1 cellular context compared by ENCODE assay signal in the genomic region with DNA sequence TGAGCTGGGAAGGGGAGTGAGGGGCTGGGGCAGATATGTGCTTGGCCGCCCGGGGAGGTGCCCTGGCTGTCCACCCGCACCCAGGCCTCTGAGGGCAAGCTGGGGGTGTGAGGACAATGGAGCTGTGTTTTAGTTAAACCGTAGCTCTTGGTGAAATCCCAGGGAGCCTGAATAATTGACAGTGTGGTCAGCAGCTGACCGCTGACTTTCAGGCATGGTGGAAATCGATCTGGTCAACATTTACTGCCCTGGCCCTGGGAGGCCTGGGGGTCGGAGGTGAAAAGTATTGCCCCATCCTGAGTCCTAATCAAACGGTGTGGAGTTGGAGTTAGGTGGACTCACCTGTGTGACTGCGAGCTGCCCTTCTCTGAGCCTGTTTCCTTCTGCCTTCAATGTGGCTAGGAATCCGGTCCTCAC.
TF ChIP-seq lines count a peak whose summit lies in the region.

No MANE protein-coding gene starts in this region.

TF ChIP-seq in HepG2, 621 proteins besides CTCF, POLR2A, EP300 and RAD21 (continued from another document and continues in another):
- TF ChIP-seq AGO1 (IDR thresholded peaks at IDR 0.05; ENCODE audit: low read depth, low read length, poor library complexity, severe bottlenecking): no peak
- TF ChIP-seq KDM2A (CRISPR knock-in tag; IDR thresholded peaks at IDR 0.05; ENCODE audit: borderline replicate concordance, low read depth): peak; percentile 62
- TF ChIP-seq TBX2 (CRISPR knock-in tag; IDR thresholded peaks at IDR 0.05; ENCODE audit: borderline replicate concordance): peak; percentile 97
- TF ChIP-seq, protein P1, sequence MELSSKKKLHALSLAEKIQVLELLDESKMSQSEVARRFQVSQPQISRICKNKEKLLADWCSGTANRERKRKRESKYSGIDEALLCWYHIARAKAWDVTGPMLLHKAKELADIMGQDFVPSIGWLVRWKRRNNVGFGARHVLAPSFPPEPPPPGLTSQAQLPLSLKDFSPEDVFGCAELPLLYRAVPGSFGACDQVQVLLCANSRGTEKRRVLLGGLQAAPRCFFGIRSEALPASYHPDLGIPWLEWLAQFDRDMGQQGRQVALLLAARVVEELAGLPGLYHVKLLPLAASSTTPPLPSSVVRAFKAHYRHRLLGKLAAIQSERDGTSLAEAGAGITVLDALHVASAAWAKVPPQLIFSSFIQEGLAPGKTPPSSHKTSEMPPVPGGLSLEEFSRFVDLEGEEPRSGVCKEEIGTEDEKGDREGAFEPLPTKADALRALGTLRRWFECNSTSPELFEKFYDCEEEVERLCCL (CRISPR knock-in tag; IDR thresholded peaks at IDR 0.05; ENCODE audit: borderline replicate concordance): no peak
- TF ChIP-seq NPAS2 (CRISPR knock-in tag; IDR thresholded peaks at IDR 0.05; ENCODE audit: borderline replicate concordance): no peak
- TF ChIP-seq ELF4 (CRISPR knock-in tag; IDR thresholded peaks at IDR 0.05; ENCODE audit: borderline replicate concordance): no peak
- TF ChIP-seq, protein P2, sequence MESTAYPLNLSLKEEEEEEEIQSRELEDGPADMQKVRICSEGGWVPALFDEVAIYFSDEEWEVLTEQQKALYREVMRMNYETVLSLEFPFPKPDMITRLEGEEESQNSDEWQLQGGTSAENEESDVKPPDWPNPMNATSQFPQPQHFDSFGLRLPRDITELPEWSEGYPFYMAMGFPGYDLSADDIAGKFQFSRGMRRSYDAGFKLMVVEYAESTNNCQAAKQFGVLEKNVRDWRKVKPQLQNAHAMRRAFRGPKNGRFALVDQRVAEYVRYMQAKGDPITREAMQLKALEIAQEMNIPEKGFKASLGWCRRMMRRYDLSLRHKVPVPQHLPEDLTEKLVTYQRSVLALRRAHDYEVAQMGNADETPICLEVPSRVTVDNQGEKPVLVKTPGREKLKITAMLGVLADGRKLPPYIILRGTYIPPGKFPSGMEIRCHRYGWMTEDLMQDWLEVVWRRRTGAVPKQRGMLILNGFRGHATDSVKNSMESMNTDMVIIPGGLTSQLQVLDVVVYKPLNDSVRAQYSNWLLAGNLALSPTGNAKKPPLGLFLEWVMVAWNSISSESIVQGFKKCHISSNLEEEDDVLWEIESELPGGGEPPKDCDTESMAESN (CRISPR knock-in tag; conservative IDR thresholded peaks at IDR 0.05): 0 out of 2 replicates have a peak, but pooled peaks have one; percentile 52
- TF ChIP-seq GTF3A (CRISPR knock-in tag; conservative IDR thresholded peaks at IDR 0.05): no peak
- TF ChIP-seq ZNF335 (CRISPR knock-in tag; IDR thresholded peaks at IDR 0.05): no peak
- peak; percentile 64 for TF ChIP-seq SKI (IDR thresholded peaks at IDR 0.05; ENCODE audit: partially characterized antibody)
- TF ChIP-seq CEBPB (IDR thresholded peaks at IDR 0.05; ENCODE audit: borderline replicate concordance, low read depth, low read length): peak; percentile 91
- TF ChIP-seq, protein P3, sequence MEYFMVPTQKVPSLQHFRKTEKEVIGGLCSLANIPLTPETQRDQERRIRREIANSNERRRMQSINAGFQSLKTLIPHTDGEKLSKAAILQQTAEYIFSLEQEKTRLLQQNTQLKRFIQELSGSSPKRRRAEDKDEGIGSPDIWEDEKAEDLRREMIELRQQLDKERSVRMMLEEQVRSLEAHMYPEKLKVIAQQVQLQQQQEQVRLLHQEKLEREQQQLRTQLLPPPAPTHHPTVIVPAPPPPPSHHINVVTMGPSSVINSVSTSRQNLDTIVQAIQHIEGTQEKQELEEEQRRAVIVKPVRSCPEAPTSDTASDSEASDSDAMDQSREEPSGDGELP (IDR thresholded peaks at IDR 0.05; ENCODE audit: borderline replicate concordance, low read depth): peak; percentile 94
- TF ChIP-seq, protein P4, sequence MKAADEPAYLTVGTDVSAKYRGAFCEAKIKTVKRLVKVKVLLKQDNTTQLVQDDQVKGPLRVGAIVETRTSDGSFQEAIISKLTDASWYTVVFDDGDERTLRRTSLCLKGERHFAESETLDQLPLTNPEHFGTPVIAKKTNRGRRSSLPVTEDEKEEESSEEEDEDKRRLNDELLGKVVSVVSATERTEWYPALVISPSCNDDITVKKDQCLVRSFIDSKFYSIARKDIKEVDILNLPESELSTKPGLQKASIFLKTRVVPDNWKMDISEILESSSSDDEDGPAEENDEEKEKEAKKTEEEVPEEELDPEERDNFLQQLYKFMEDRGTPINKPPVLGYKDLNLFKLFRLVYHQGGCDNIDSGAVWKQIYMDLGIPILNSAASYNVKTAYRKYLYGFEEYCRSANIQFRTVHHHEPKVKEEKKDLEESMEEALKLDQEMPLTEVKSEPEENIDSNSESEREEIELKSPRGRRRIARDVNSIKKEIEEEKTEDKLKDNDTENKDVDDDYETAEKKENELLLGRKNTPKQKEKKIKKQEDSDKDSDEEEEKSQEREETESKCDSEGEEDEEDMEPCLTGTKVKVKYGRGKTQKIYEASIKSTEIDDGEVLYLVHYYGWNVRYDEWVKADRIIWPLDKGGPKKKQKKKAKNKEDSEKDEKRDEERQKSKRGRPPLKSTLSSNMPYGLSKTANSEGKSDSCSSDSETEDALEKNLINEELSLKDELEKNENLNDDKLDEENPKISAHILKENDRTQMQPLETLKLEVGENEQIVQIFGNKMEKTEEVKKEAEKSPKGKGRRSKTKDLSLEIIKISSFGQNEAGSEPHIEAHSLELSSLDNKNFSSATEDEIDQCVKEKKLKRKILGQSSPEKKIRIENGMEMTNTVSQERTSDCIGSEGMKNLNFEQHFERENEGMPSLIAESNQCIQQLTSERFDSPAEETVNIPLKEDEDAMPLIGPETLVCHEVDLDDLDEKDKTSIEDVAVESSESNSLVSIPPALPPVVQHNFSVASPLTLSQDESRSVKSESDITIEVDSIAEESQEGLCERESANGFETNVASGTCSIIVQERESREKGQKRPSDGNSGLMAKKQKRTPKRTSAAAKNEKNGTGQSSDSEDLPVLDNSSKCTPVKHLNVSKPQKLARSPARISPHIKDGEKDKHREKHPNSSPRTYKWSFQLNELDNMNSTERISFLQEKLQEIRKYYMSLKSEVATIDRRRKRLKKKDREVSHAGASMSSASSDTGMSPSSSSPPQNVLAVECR (CRISPR knock-in tag; IDR thresholded peaks at IDR 0.05; ENCODE audit: borderline replicate concordance): peak; percentile 79; the same call in 1 of the 2 replicates
- TF ChIP-seq HOXA3 (CRISPR knock-in tag; IDR thresholded peaks at IDR 0.05): peak; percentile 92
- no peak for TF ChIP-seq JARID2 (CRISPR knock-in tag; IDR thresholded peaks at IDR 0.05; ENCODE audit: insufficient replicate concordance)
- TF ChIP-seq MTA3 (CRISPR knock-in tag; IDR thresholded peaks at IDR 0.05): no peak
- TF ChIP-seq ZNF713 (CRISPR knock-in tag; IDR thresholded peaks at IDR 0.05): no peak
- TF ChIP-seq, protein P5, sequence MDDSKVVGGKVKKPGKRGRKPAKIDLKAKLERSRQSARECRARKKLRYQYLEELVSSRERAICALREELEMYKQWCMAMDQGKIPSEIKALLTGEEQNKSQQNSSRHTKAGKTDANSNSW (CRISPR knock-in tag; IDR thresholded peaks at IDR 0.05; ENCODE audit: borderline replicate concordance): no peak
- no peak for TF ChIP-seq ZNF24 (IDR thresholded peaks at IDR 0.05)
- no peak for TF ChIP-seq ZFP36L1 (CRISPR knock-in tag; IDR thresholded peaks at IDR 0.05)
- TF ChIP-seq ZNF205 (CRISPR knock-in tag; IDR thresholded peaks at IDR 0.05): peak; percentile 70; the same call in 1 of the 2 replicates
- TF ChIP-seq HOXA5 (CRISPR knock-in tag; IDR thresholded peaks at IDR 0.05): peak; percentile 57; the same call in 1 of the 2 replicates
- TF ChIP-seq BCL6 (CRISPR knock-in tag; IDR thresholded peaks at IDR 0.05): peak; percentile 95
- no peak for TF ChIP-seq CHD2 (IDR thresholded peaks at IDR 0.05; ENCODE audit: low read depth, low read length)
- TF ChIP-seq ZMYM4 (CRISPR knock-in tag; IDR thresholded peaks at IDR 0.05): peak; percentile 87
- TF ChIP-seq, protein P6, sequence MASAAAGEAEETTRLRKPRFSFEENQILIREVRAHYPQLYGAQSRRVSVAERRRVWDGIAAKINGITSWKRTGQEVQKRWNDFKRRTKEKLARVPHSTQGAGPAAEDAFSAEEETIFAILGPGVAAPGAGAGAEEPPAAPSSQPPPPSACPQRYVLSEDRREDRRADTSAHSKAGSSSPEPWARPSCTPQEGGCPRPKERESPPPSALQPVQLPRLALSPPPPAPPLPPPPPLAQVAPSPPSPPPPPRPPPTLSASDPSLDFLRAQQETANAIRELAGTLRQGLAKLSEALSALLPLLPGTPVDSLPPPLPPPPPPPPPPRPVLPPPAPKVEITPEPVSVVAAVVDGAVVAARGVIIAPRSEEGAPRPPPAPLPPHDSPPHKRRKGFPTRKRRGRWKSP (CRISPR knock-in tag; IDR thresholded peaks at IDR 0.05): no peak
- TF ChIP-seq, protein P7, sequence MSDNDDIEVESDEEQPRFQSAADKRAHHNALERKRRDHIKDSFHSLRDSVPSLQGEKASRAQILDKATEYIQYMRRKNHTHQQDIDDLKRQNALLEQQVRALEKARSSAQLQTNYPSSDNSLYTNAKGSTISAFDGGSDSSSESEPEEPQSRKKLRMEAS (IDR thresholded peaks at IDR 0.05): peak; percentile 71; the same call in 1 of the 2 replicates
- TF ChIP-seq ZSCAN31 (CRISPR knock-in tag; IDR thresholded peaks at IDR 0.05; ENCODE audit: low read depth): 0 out of 2 replicates have a peak, but pooled peaks have one; percentile 42
- TF ChIP-seq NFE2L2 (IDR thresholded peaks at IDR 0.05; ENCODE audit: low read length): no peak
- no peak for TF ChIP-seq ZNF549 (CRISPR knock-in tag; IDR thresholded peaks at IDR 0.05)
- TF ChIP-seq, protein P8, sequence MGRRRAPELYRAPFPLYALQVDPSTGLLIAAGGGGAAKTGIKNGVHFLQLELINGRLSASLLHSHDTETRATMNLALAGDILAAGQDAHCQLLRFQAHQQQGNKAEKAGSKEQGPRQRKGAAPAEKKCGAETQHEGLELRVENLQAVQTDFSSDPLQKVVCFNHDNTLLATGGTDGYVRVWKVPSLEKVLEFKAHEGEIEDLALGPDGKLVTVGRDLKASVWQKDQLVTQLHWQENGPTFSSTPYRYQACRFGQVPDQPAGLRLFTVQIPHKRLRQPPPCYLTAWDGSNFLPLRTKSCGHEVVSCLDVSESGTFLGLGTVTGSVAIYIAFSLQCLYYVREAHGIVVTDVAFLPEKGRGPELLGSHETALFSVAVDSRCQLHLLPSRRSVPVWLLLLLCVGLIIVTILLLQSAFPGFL (CRISPR knock-in tag; IDR thresholded peaks at IDR 0.05): no peak
- TF ChIP-seq, protein P9, sequence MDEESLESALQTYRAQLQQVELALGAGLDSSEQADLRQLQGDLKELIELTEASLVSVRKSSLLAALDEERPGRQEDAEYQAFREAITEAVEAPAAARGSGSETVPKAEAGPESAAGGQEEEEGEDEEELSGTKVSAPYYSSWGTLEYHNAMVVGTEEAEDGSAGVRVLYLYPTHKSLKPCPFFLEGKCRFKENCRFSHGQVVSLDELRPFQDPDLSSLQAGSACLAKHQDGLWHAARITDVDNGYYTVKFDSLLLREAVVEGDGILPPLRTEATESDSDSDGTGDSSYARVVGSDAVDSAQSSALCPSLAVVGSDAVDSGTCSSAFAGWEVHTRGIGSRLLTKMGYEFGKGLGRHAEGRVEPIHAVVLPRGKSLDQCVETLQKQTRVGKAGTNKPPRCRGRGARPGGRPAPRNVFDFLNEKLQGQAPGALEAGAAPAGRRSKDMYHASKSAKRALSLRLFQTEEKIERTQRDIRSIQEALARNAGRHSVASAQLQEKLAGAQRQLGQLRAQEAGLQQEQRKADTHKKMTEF (CRISPR knock-in tag; IDR thresholded peaks at IDR 0.05): peak; percentile 93
- no peak for TF ChIP-seq FOSL1 (CRISPR knock-in tag; IDR thresholded peaks at IDR 0.05; ENCODE audit: borderline replicate concordance)
- TF ChIP-seq, protein P10, sequence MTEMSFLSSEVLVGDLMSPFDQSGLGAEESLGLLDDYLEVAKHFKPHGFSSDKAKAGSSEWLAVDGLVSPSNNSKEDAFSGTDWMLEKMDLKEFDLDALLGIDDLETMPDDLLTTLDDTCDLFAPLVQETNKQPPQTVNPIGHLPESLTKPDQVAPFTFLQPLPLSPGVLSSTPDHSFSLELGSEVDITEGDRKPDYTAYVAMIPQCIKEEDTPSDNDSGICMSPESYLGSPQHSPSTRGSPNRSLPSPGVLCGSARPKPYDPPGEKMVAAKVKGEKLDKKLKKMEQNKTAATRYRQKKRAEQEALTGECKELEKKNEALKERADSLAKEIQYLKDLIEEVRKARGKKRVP (CRISPR knock-in tag; IDR thresholded peaks at IDR 0.05): peak in 1 of 2 experiments; percentile 67; a peak in 2 of 4 replicates
- peak; percentile 71; the same call in 1 of the 2 replicates for TF ChIP-seq AKAP8 (CRISPR knock-in tag; IDR thresholded peaks at IDR 0.05)
- peak; percentile 94; the same call in 1 of the 2 replicates for TF ChIP-seq MTA1 (CRISPR knock-in tag; IDR thresholded peaks at IDR 0.05; ENCODE audit: borderline replicate concordance)
- peak; percentile 83; the same call in 1 of the 2 replicates for TF ChIP-seq NR1H2 (CRISPR knock-in tag; IDR thresholded peaks at IDR 0.05; ENCODE audit: borderline replicate concordance, low read depth)
- TF ChIP-seq, protein P11, sequence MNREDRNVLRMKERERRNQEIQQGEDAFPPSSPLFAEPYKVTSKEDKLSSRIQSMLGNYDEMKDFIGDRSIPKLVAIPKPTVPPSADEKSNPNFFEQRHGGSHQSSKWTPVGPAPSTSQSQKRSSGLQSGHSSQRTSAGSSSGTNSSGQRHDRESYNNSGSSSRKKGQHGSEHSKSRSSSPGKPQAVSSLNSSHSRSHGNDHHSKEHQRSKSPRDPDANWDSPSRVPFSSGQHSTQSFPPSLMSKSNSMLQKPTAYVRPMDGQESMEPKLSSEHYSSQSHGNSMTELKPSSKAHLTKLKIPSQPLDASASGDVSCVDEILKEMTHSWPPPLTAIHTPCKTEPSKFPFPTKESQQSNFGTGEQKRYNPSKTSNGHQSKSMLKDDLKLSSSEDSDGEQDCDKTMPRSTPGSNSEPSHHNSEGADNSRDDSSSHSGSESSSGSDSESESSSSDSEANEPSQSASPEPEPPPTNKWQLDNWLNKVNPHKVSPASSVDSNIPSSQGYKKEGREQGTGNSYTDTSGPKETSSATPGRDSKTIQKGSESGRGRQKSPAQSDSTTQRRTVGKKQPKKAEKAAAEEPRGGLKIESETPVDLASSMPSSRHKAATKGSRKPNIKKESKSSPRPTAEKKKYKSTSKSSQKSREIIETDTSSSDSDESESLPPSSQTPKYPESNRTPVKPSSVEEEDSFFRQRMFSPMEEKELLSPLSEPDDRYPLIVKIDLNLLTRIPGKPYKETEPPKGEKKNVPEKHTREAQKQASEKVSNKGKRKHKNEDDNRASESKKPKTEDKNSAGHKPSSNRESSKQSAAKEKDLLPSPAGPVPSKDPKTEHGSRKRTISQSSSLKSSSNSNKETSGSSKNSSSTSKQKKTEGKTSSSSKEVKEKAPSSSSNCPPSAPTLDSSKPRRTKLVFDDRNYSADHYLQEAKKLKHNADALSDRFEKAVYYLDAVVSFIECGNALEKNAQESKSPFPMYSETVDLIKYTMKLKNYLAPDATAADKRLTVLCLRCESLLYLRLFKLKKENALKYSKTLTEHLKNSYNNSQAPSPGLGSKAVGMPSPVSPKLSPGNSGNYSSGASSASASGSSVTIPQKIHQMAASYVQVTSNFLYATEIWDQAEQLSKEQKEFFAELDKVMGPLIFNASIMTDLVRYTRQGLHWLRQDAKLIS (CRISPR knock-in tag; IDR thresholded peaks at IDR 0.05): no peak
- no peak for TF ChIP-seq MEIS1 (CRISPR knock-in tag; IDR thresholded peaks at IDR 0.05; ENCODE audit: borderline replicate concordance)
- TF ChIP-seq, protein P12, sequence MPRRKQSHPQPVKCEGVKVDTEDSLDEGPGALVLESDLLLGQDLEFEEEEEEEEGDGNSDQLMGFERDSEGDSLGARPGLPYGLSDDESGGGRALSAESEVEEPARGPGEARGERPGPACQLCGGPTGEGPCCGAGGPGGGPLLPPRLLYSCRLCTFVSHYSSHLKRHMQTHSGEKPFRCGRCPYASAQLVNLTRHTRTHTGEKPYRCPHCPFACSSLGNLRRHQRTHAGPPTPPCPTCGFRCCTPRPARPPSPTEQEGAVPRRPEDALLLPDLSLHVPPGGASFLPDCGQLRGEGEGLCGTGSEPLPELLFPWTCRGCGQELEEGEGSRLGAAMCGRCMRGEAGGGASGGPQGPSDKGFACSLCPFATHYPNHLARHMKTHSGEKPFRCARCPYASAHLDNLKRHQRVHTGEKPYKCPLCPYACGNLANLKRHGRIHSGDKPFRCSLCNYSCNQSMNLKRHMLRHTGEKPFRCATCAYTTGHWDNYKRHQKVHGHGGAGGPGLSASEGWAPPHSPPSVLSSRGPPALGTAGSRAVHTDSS (CRISPR knock-in tag; conservative IDR thresholded peaks at IDR 0.05): no peak
